In genomic region chr9:129809346-129809745, GRCh38 we compare ENCODE assay signal across 1 cellular context.
TF ChIP-seq lines count a peak whose summit lies in the region.

No MANE protein-coding gene starts in this region.

TF ChIP-seq in endothelial cell of umbilical vein, 7 proteins besides CTCF, POLR2A, EP300 and RAD21:
- no peak for TF ChIP-seq MYC (IDR thresholded peaks at IDR 0.05; ENCODE audit: low read depth, low read length)
- no peak for TF ChIP-seq FOS (IDR thresholded peaks at IDR 0.05; ENCODE audit: borderline replicate concordance, insufficient read depth, low read length)
- TF ChIP-seq MAX (IDR thresholded peaks at IDR 0.05; ENCODE audit: insufficient read depth, insufficient read length) = no peak
- no peak for TF ChIP-seq POLR2AphosphoS5 (IDR thresholded peaks at IDR 0.05; ENCODE audit: insufficient read depth, low read depth, low read length)
- TF ChIP-seq EZH2 (IDR thresholded peaks at IDR 0.05; ENCODE audit: borderline replicate concordance, low read depth, low read length, severe bottlenecking) = no peak
- no peak for TF ChIP-seq GATA2 (IDR thresholded peaks at IDR 0.05; ENCODE audit: insufficient read depth, insufficient read length, low read depth, low read length)
- no peak for TF ChIP-seq JUN (IDR thresholded peaks at IDR 0.05; ENCODE audit: borderline replicate concordance, insufficient read depth, insufficient read length, low read depth)
